Comparison of ENCODE assay signal across 10 cellular contexts in genomic region chr11:95147364-95147905, GRCh38. TPM values are rescaled to one million over a fixed set of nuclear protein-coding genes. Genes with fewer than 3 reads are reported as not detected.
DNase-seq lines count a peak whose midpoint lies in the region; ATAC-seq and TF ChIP-seq lines count a peak whose summit lies in the region.
"Had no signal": no experiment of that assay in that cellular context is flagged by ENCODE, and none has a peak within 500 bp of the region (broad histone marks: within the 10 kb centered on the region; RNA-seq: fewer than 3 reads in every experiment).

No MANE protein-coding gene starts in this region.

- DNase-seq in Ammon's horn (ENCODE audit: low spot score) (peak; percentile 72), LoVo (ENCODE audit: low spot score) (peak; percentile 51), MCF 10A (ENCODE audit: unreplicated experiment) (peak; percentile 87), mesothelial cell of epicardium (ENCODE audit: low spot score in 2 of 2, unreplicated experiment in 2 of 2) (peak in 1 of 2 experiments; percentile 53), GM10266 (ENCODE audit: extremely low spot score) (no peak), activated gamma-delta T cell (lab: John Stamatoyannopoulos, UW) (no peak), NCI-H1092 (lab: John Stamatoyannopoulos, UW) (no peak)
- DNase-seq: activated naive CD8-positive, alpha-beta T cell treated with anti-CD3 and anti-CD28 coated beads, Interleukin-2, amount 10 ng/mL, durations not matched to agents 7 days and 5 days; NCI-H510A had no signal

- no peak for ATAC-seq in GM21737 (IDR thresholded peaks at IDR 0.05; ENCODE audit: unreplicated experiment)

- H3K27me3 Mint-ChIP-seq in MCF 10A (ENCODE audit: insufficient read depth, unreplicated experiment) (no peaks in the 10 kb centered on the region), mesothelial cell of epicardium (ENCODE audit: low read depth) (no peaks in the 10 kb centered on the region)

- TF ChIP-seq CTCF in MCF 10A (IDR thresholded peaks at IDR 0.05; ENCODE audit: unreplicated experiment) = no peak
- no peak for TF ChIP-seq CTCF in mesothelial cell of epicardium (IDR thresholded peaks at IDR 0.05; ENCODE audit: unreplicated experiment)
- no peak for TF ChIP-seq CTCF in GM10266 (IDR thresholded peaks at IDR 0.05; ENCODE audit: control insufficient read depth, insufficient read depth, low read depth, missing control alignments)

- H3K9me3 Mint-ChIP-seq in MCF 10A (ENCODE audit: unreplicated experiment) = no peaks in the 10 kb centered on the region
- no peaks in the 10 kb centered on the region for H3K9me3 Mint-ChIP-seq in mesothelial cell of epicardium
- H3K9me3 Mint-ChIP-seq: activated naive CD8-positive, alpha-beta T cell treated with anti-CD3 and anti-CD28 coated beads, Interleukin-2, amount 10 ng/mL, durations not matched to agents 7 days and 5 days had no signal

- H3K4me1 Mint-ChIP-seq in MCF 10A (ENCODE audit: insufficient read depth, unreplicated experiment) = peaks cover 31% of the 10 kb centered on the region
- peaks cover 39% of the 10 kb centered on the region for H3K4me1 Mint-ChIP-seq in mesothelial cell of epicardium

- peak overlapping the region; percentile 17 for H3K27ac Mint-ChIP-seq in MCF 10A (ENCODE audit: low read depth, unreplicated experiment)
- peak overlapping the region; percentile 68 for H3K27ac Mint-ChIP-seq in mesothelial cell of epicardium
- H3K27ac Mint-ChIP-seq: activated naive CD8-positive, alpha-beta T cell treated with anti-CD3 and anti-CD28 coated beads, Interleukin-2, amount 10 ng/mL, durations not matched to agents 7 days and 5 days had no signal

- H3K36me3 Mint-ChIP-seq in MCF 10A (ENCODE audit: insufficient read depth, unreplicated experiment) = no peaks in the 10 kb centered on the region
- H3K36me3 Mint-ChIP-seq in mesothelial cell of epicardium = no peaks in the 10 kb centered on the region
- H3K36me3 Mint-ChIP-seq: activated naive CD8-positive, alpha-beta T cell treated with anti-CD3 and anti-CD28 coated beads, Interleukin-2, amount 10 ng/mL, durations not matched to agents 7 days and 5 days had no signal

- CTCF ChIA-PET in MCF 10A (lab: Yijun Ruan, JAX) = interaction anchor here (0.6 to 16.6 kb wide), 19 partner anchors 8 to 1048 kb away, joined by 3 to 367 read pairs (median 5); partner anchors contain the start of genes SESN3 and SRSF8

- intact Hi-C loops in MCF 10A (cut with micrococcal nuclease) = no loop called here

- no peak overlapping the region for H3K4me3 Mint-ChIP-seq in MCF 10A (ENCODE audit: unreplicated experiment)
- no peak overlapping the region for H3K4me3 Mint-ChIP-seq in mesothelial cell of epicardium
- H3K4me3 Mint-ChIP-seq: activated naive CD8-positive, alpha-beta T cell treated with anti-CD3 and anti-CD28 coated beads, Interleukin-2, amount 10 ng/mL, durations not matched to agents 7 days and 5 days had no signal

- no TSS peak for BruUV-seq in MCF 10A (replicated peaks; lab: Mats Ljungman, UMichigan)

- POLR2A ChIA-PET in MCF 10A (lab: Yijun Ruan, JAX) = interaction anchor here (0.6 to 14.0 kb wide), 21 partner anchors 11 to 644 kb away, joined by 3 to 190 read pairs (median 8); partner anchors contain the start of genes CEP57, CWC15, ENDOD1 and FAM76B

RNA-seq across cellular contexts. Expression of gene ENDOD1, which starts 57.8 kb away (rescaled TPM):
- total RNA-seq in MCF 10A (2022) = 10.8 and 11.4 TPM in 2 replicates
- 7.2 to 7.6 TPM (median 7.2 TPM) in 3 replicates for total RNA-seq in mesothelial cell of epicardium

Comparison
In these comparisons a context has a peak if more than half of its experiments do, and no peak if none do; other contexts are left out.
1. DNase-seq: peak in Ammon's horn (single experiment), LoVo (single experiment) and MCF 10A (single experiment); none in GM10266 (single experiment), activated gamma-delta T cell (single experiment) and NCI-H1092 (single experiment).